In genomic region chr2:162153608-162154224, GRCh38 we compare ENCODE assay signal across 8 cellular contexts. TPM values are rescaled to one million over a fixed set of nuclear protein-coding genes. Genes with fewer than 3 reads are reported as not detected.
A peak's percentile ranks its signal among the peaks of the same experiment; 100 is the strongest.
DNase-seq lines count a peak whose midpoint lies in the region; ATAC-seq and TF ChIP-seq lines count a peak whose summit lies in the region.

No MANE protein-coding gene starts in this region.

- no peaks in the 10 kb centered on the region for H3K36me3 Mint-ChIP-seq in activated T-cell treated with anti-CD3 and anti-CD28 coated beads, Interleukin-2, amount 50 U/mL, for 72 hours (ENCODE audit: insufficient read depth in 2 of 2)
- H3K36me3 Mint-ChIP-seq in glutamatergic neuron (ENCODE audit: unreplicated experiment): no peaks in the 10 kb centered on the region

- peak; percentile 76 for TF ChIP-seq CTCF in glutamatergic neuron (IDR thresholded peaks at IDR 0.05; ENCODE audit: partially characterized antibody, unreplicated experiment)

- ATAC-seq in GM21786 (IDR thresholded peaks at IDR 0.05; ENCODE audit: unreplicated experiment): peak; percentile 96
- peak; percentile 79 to 88 for ATAC-seq in activated T-cell treated with anti-CD3 and anti-CD28 coated beads, Interleukin-2, amount 50 U/mL, for 72 hours (replicated peaks in 1 of 2)

- peaks cover 26% of the 10 kb centered on the region for H3K27me3 Mint-ChIP-seq in activated T-cell treated with anti-CD3 and anti-CD28 coated beads, Interleukin-2, amount 50 U/mL, for 72 hours (ENCODE audit: low read depth)
- H3K27me3 Mint-ChIP-seq in glutamatergic neuron (ENCODE audit: unreplicated experiment): no peaks in the 10 kb centered on the region

- in situ Hi-C loops in KBM-7 (cut with MboI; ENCODE audit: low pct_unique_long_range_greater_than_20kb, low sequenced_read_pairs): no loop called here

- no peak overlapping the region for H3K27ac Mint-ChIP-seq in activated T-cell treated with anti-CD3 and anti-CD28 coated beads, Interleukin-2, amount 50 U/mL, for 72 hours
- H3K27ac Mint-ChIP-seq in glutamatergic neuron (ENCODE audit: unreplicated experiment): no peak overlapping the region

- H3K9me3 Mint-ChIP-seq in activated T-cell treated with anti-CD3 and anti-CD28 coated beads, Interleukin-2, amount 50 U/mL, for 72 hours: no peaks in the 10 kb centered on the region
- H3K9me3 Mint-ChIP-seq in glutamatergic neuron (ENCODE audit: unreplicated experiment): no peaks in the 10 kb centered on the region

- H3K4me3 Mint-ChIP-seq in activated T-cell treated with anti-CD3 and anti-CD28 coated beads, Interleukin-2, amount 50 U/mL, for 72 hours: peak overlapping the region in 1 of 2 donors; percentile 5
- H3K4me3 Mint-ChIP-seq in glutamatergic neuron (ENCODE audit: unreplicated experiment): no peak overlapping the region

- H3K4me1 Mint-ChIP-seq in activated T-cell treated with anti-CD3 and anti-CD28 coated beads, Interleukin-2, amount 50 U/mL, for 72 hours (ENCODE audit: low read depth): no peaks in the 10 kb centered on the region
- peaks cover 2% of the 10 kb centered on the region for H3K4me1 Mint-ChIP-seq in glutamatergic neuron (ENCODE audit: low read depth, unreplicated experiment)

- DNase-seq in GM04504 (ENCODE audit: low read depth) (peak; percentile 17), KBM-7 (peak; percentile 58), RPMI7951 (ENCODE audit: low read depth) (peak; percentile 70), glutamatergic neuron (peak; percentile 72), HuH-7.5 (ENCODE audit: low spot score) (no peak)
- peak; percentile 64 to 66 for DNase-seq in activated T-cell treated with anti-CD3 and anti-CD28 coated beads, Interleukin-2, amount 50 U/mL, for 72 hours
- DNase-seq in stimulated activated CD4-positive, alpha-beta T cell treated with anti-CD3 and anti-CD28 coated beads, Interleukin-12 subunit alpha, Interleukin-12 subunit beta, amount 100 ng/mL, for 4 hours: peak; percentile 42

RNA-seq across cellular contexts. Expression of gene GCG, which starts 1.7 kb away (rescaled TPM):
- total RNA-seq in RPMI7951 (2014; rRNA removed; shearing (Covaris generic)): 0.24 and 0.39 TPM in 2 replicates
- not detected for total RNA-seq in activated T-cell treated with anti-CD3 and anti-CD28 coated beads, Interleukin-2, amount 50 U/mL, for 72 hours
- not detected for total RNA-seq in glutamatergic neuron (ENCODE audit: unreplicated experiment)
